In the genomic region with DNA sequence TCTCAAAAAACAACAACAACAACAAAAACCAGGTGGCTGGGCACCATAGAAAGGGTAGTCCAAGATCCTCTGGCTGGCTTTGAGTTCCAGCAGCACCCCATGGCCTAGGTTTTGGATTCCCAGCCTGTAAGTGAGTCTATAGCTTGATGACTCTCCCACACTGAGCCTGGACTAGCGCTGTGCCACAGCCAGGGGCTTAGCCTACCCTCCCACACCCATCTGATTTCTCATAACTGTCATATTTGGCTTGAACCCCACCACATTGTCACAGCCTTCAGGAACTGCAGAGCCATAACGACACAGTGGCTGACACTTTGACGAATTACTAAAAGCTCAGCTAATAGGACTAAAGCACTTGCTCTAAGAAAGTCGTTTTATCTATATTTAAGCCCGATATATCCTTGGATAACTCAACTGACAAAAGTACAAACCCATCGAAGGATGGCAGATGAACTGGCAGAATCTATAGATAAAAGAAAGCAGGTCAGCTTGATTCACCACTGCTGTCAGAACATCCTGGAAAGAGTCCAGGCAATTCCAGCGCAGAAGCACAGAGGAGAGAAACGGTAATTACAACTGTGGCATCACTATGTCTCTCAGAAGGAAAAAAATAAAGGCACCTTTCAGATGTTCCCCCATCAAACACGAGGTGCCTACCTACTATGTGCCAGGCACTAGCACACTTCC, we compare ENCODE assay signal across 22 cellular contexts.
DNase-seq lines count a peak whose midpoint lies in the region; ATAC-seq and TF ChIP-seq lines count a peak whose summit lies in the region.
"Had no signal": no experiment of that assay in that cellular context is flagged by ENCODE, and none has a peak within 500 bp of the region (broad histone marks: within the 10 kb centered on the region; RNA-seq: fewer than 3 reads in every experiment).

No MANE protein-coding gene starts in this region.

- H4K20me1 ChIP-seq in IMR-90 (ENCODE audit: insufficient read depth, low read length) = no peaks in the 10 kb centered on the region

- peaks cover 3% of the 10 kb centered on the region; the same call in 1 of the 2 replicates for H3K4me1 ChIP-seq in IMR-90 (ENCODE audit: control insufficient read depth, insufficient read depth, low read length)
- peaks cover 9% of the 10 kb centered on the region for H3K4me1 ChIP-seq in psoas muscle

- intact Hi-C loops in IMR-90 (cut with micrococcal nuclease) (no loop called here), psoas muscle (cut with DNase I) (no loop called here)

- no peak for TF ChIP-seq POLR2A in IMR-90 (IDR thresholded peaks at IDR 0.05; ENCODE audit: low read depth, low read length)

- no peak overlapping the region for H3K14ac ChIP-seq in IMR-90 (replicated peaks; ENCODE audit: low read depth, low read length)

- no peak overlapping the region for H2BK5ac ChIP-seq in IMR-90 (ENCODE audit: low read depth, low read length, poor library complexity, severe bottlenecking)

- H3K4me3 ChIP-seq in IMR-90 (ENCODE audit: insufficient read depth, low read depth, low read length) (no peak overlapping the region), psoas muscle (no peak overlapping the region)
- H3K4me3 ChIP-seq: transverse colon had no signal

- no peaks in the 10 kb centered on the region for H3K9me1 ChIP-seq in IMR-90 (ENCODE audit: insufficient read depth, low read length)

- no peak overlapping the region for H4K5ac ChIP-seq in IMR-90 (ENCODE audit: low read depth, low read length)

- H3K4me2 ChIP-seq in IMR-90 (ENCODE audit: low read depth, low read length) = no peak overlapping the region

- BruUV-seq in IMR-90 (replicated peaks; lab: Mats Ljungman, UMichigan) = no TSS peak

- no peak for TF ChIP-seq RAD21 in IMR-90 (IDR thresholded peaks at IDR 0.05; ENCODE audit: low read length)

- POLR2A ChIA-PET in IMR-90 (lab: Charles Lee; ENCODE audit: unreplicated experiment) (no interaction called here), RWPE1 (lab: Yijun Ruan, JAX; ENCODE audit: low non-redundant PET) (no interaction called here)

- no peaks in the 10 kb centered on the region for H3K36me3 ChIP-seq in IMR-90 (ENCODE audit: control insufficient read depth, insufficient read depth, low read length)
- peaks cover 2 to 11% of the 10 kb centered on the region in 2 donors for H3K36me3 ChIP-seq in psoas muscle (ENCODE audit: insufficient read depth in 1 of 2, low read depth in 1 of 2)
- H3K36me3 ChIP-seq: transverse colon had no signal

- no peak overlapping the region for H2BK20ac ChIP-seq in IMR-90 (ENCODE audit: low read depth, low read length)

- H3K36me3 Mint-ChIP-seq in immature natural killer cell = peaks cover 0 to 3% (median 0%) of the 10 kb centered on the region in 3 donors
- H3K36me3 Mint-ChIP-seq: CD4-positive, alpha-beta memory T cell had no signal

- H3K27me3 ChIP-seq in IMR-90 (ENCODE audit: control insufficient read depth, insufficient read depth, low read length) (no peaks in the 10 kb centered on the region; the same call in none of the 2 replicates), psoas muscle (ENCODE audit: insufficient read depth in 3 of 3, low read length in 2 of 3) (no peaks in the 10 kb centered on the region)
- H3K27me3 ChIP-seq: transverse colon had no signal

- no peaks in the 10 kb centered on the region for H3K9me3 Mint-ChIP-seq in immature natural killer cell
- H3K9me3 Mint-ChIP-seq: CD4-positive, alpha-beta memory T cell; central memory CD8-positive, alpha-beta T cell; HFFc6 had no signal

- no peak overlapping the region for H2BK120ac ChIP-seq in IMR-90 (ENCODE audit: low read depth, low read length)

- no peak overlapping the region for H3K27ac Mint-ChIP-seq in immature natural killer cell
- H3K27ac Mint-ChIP-seq: activated CD4-positive, alpha-beta T cell treated with anti-CD3 and anti-CD28 coated beads for 36 hours; CD4-positive, alpha-beta memory T cell; HFFc6; progenitor cell of endocrine pancreas had no signal

- no peak overlapping the region for H3K23ac ChIP-seq in IMR-90 (ENCODE audit: low read depth, low read length)

- no peak overlapping the region for H4K8ac ChIP-seq in IMR-90 (ENCODE audit: low read depth in 2 of 2, low read length in 2 of 2)

- ATAC-seq in IMR-90 (ENCODE audit: low read depth) (no peak), psoas muscle (peak; percentile 52 to 87 (median 76)), HG03439 (IDR thresholded peaks at IDR 0.05; ENCODE audit: unreplicated experiment) (no peak)
- ATAC-seq: activated CD4-positive, alpha-beta T cell treated with anti-CD3 and anti-CD28 coated beads for 36 hours had no signal

- H3K4me1 Mint-ChIP-seq in immature natural killer cell = no peaks in the 10 kb centered on the region
- H3K4me1 Mint-ChIP-seq: activated CD4-positive, alpha-beta T cell treated with anti-CD3 and anti-CD28 coated beads for 36 hours; CD4-positive, alpha-beta memory T cell; central memory CD8-positive, alpha-beta T cell had no signal

- no peak overlapping the region for H2AK9ac ChIP-seq in IMR-90 (replicated peaks; ENCODE audit: low read depth, low read length, poor library complexity)

- DNase-seq in IMR-90 (peak; percentile 0), UCSD-AML1 (lab: John Stamatoyannopoulos, UW; ENCODE audit: unreplicated experiment) (peak; percentile 29), cerebellar cortex (ENCODE audit: low spot score) (peak; percentile 15), psoas muscle (no peak), RWPE1 (ENCODE audit: low spot score) (no peak), DMS79 (lab: John Stamatoyannopoulos, UW) (no peak), immature natural killer cell (no peak)
- DNase-seq: activated CD4-positive, alpha-beta T cell treated with anti-CD3 and anti-CD28 coated beads for 36 hours; activated naive CD4-positive, alpha-beta T cell treated with anti-CD3 and anti-CD28 coated beads, Interleukin-2, amount 50 U/mL, for 16 hours; CD4-positive, alpha-beta memory T cell; DMS 273 treated with DMSO at 0.1 percent for 48 hours; head of caudate nucleus; HFFc6; mammary epithelial cell; NCI-H2029; NCI-H345; SHP77; stimulated activated CD8-positive, alpha-beta memory T cell treated with anti-CD3 and anti-CD28 coated beads, Interleukin-4, amount 100 ng/mL, for 48 hours; transverse colon had no signal

- no peaks in the 10 kb centered on the region for H3K9me3 ChIP-seq in IMR-90 (ENCODE audit: control insufficient read depth, insufficient read depth, low read length)
- no peaks in the 10 kb centered on the region for H3K9me3 ChIP-seq in psoas muscle
- H3K9me3 ChIP-seq: transverse colon had no signal

- no peak overlapping the region for H3K56ac ChIP-seq in IMR-90 (ENCODE audit: extremely low read depth, insufficient read depth, low read length)

- no peak overlapping the region for H3K4me3 Mint-ChIP-seq in immature natural killer cell
- H3K4me3 Mint-ChIP-seq: activated CD4-positive, alpha-beta T cell treated with anti-CD3 and anti-CD28 coated beads for 36 hours; CD4-positive, alpha-beta memory T cell; central memory CD8-positive, alpha-beta T cell; HFFc6 had no signal

- no peak for TF ChIP-seq CTCF in IMR-90 (conservative IDR thresholded peaks at IDR 0.05; ENCODE audit: low read depth, low read length)
- no peak for TF ChIP-seq CTCF in psoas muscle (IDR thresholded peaks at IDR 0.05)
- TF ChIP-seq CTCF in RWPE1 (conservative IDR thresholded peaks at IDR 0.05; ENCODE audit: low read depth) = no peak

- H3K27ac ChIP-seq in IMR-90 (ENCODE audit: insufficient read depth, low read length) (no peak overlapping the region), psoas muscle (peak overlapping the region; percentile 24), RWPE1 (no peak overlapping the region)
- H3K27ac ChIP-seq: transverse colon had no signal

- CTCF ChIA-PET in IMR-90 (lab: Yijun Ruan, JAX) (no interaction called here), RWPE1 (lab: Yijun Ruan, JAX) (no interaction called here)

- H2BK15ac ChIP-seq in IMR-90 (ENCODE audit: low read depth, low read length) = no peak overlapping the region

- H2AK5ac ChIP-seq in IMR-90 (ENCODE audit: low read depth, low read length) = no peak overlapping the region

- no peak overlapping the region for H3K18ac ChIP-seq in IMR-90 (ENCODE audit: low read depth, low read length)

- no peak overlapping the region for H4K91ac ChIP-seq in IMR-90 (ENCODE audit: insufficient read depth, low read depth, low read length)

- no CpG with 5 or more reads among the region's 9 CpGs for WGBS in IMR-90 (ENCODE audit: extremely low coverage in 2 of 2, insufficient read length in 1 of 2), 2 experiments
- 35 to 54% (median 42%) methylated on average over 9 of the region's 9 CpGs for WGBS in psoas muscle, 3 donors

- H3K9ac ChIP-seq in IMR-90 (ENCODE audit: low read depth, low read length) = no peak overlapping the region

- no peaks in the 10 kb centered on the region for H3K27me3 Mint-ChIP-seq in immature natural killer cell (ENCODE audit: low read depth in 3 of 3)
- H3K27me3 Mint-ChIP-seq: progenitor cell of endocrine pancreas had no signal

- H2AFZ ChIP-seq in IMR-90 (replicated peaks; ENCODE audit: low read length, poor library complexity) = no peak overlapping the region

- in situ Hi-C loops in IMR-90 (cut with MboI; ENCODE audit: low sequenced_read_pairs) = no loop called here

- H3K79me1 ChIP-seq in IMR-90 (ENCODE audit: low read depth in 1 of 2, low read length in 2 of 2) = no peaks in the 10 kb centered on the region

- dilution Hi-C loops in IMR-90 (cut with HindIII; ENCODE audit: low sequenced_read_pairs, unreplicated experiment) = no loop called here

- H3K4ac ChIP-seq in IMR-90 (ENCODE audit: low read depth, low read length) = no peak overlapping the region

TF ChIP-seq in IMR-90, 13 proteins besides CTCF, POLR2A, EP300 and RAD21:
- TF ChIP-seq RCOR1 (IDR thresholded peaks at IDR 0.05; ENCODE audit: insufficient replicate concordance, low read length) (no peak), MXI1 (IDR thresholded peaks at IDR 0.05; ENCODE audit: borderline replicate concordance, low read depth, low read length) (no peak)

Comparison
In these comparisons a context has a peak if more than half of its experiments do, and no peak if none do; other contexts are left out.
1. ATAC-seq: peak in psoas muscle (4 of 4); none in IMR-90 (single experiment) and HG03439 (single experiment).
2. DNase-seq: peak in IMR-90 (single experiment), UCSD-AML1 (single experiment) and cerebellar cortex (single experiment); none in psoas muscle (0 of 2), RWPE1 (single experiment), DMS79 (single experiment) and immature natural killer cell (0 of 3).